In genomic region chr10:7817576-7817975, GRCh38 we compare ENCODE assay signal across 8 cellular contexts. TPM values are rescaled to one million over a fixed set of nuclear protein-coding genes. Genes with fewer than 3 reads are reported as not detected.
DNase-seq lines count a peak whose midpoint lies in the region; ATAC-seq and TF ChIP-seq lines count a peak whose summit lies in the region.

No MANE protein-coding gene starts in this region.

- H3K9me3 Mint-ChIP-seq in stimulated activated naive CD8-positive, alpha-beta T cell treated with anti-CD3 and anti-CD28 coated beads, Interleukin-15, Interleukin-2, amounts not matched to agents 100 ng/mL and 50 ng/mL, for 24 hours: no peaks in the 10 kb centered on the region
- H3K9me3 Mint-ChIP-seq in brain: peaks cover 0 to 3% (median 0%) of the 10 kb centered on the region in 5 experiments
- no peaks in the 10 kb centered on the region for H3K9me3 Mint-ChIP-seq in mesothelial cell of epicardium

- H3K9me3 ChIP-seq in aorta (ENCODE audit: control insufficient read depth, low read length): no peaks in the 10 kb centered on the region

- intact Hi-C loops in aorta (cut with DNase I): loop anchor here in 1 of 2 donors (10.0 kb wide), 2 partner anchors 123 to 293 kb away; no protein-coding TSS in a partner anchor

- H3K36me3 Mint-ChIP-seq in stimulated activated naive CD8-positive, alpha-beta T cell treated with anti-CD3 and anti-CD28 coated beads, Interleukin-15, Interleukin-2, amounts not matched to agents 100 ng/mL and 50 ng/mL, for 24 hours (ENCODE audit: low read depth): peaks cover 11% of the 10 kb centered on the region
- H3K36me3 Mint-ChIP-seq in brain: no peaks in the 10 kb centered on the region
- no peaks in the 10 kb centered on the region for H3K36me3 Mint-ChIP-seq in mesothelial cell of epicardium

- no peaks in the 10 kb centered on the region for H3K27me3 ChIP-seq in aorta (ENCODE audit: control insufficient read depth in 1 of 2, insufficient read depth in 2 of 2, low read length in 1 of 2)

- no peak overlapping the region for H3K27ac Mint-ChIP-seq in stimulated activated naive CD8-positive, alpha-beta T cell treated with anti-CD3 and anti-CD28 coated beads, Interleukin-15, Interleukin-2, amounts not matched to agents 100 ng/mL and 50 ng/mL, for 24 hours
- H3K27ac Mint-ChIP-seq in brain (peak overlapping the region in 1 of 5 experiments; percentile 81), mesothelial cell of epicardium (peak overlapping the region; percentile 86)

- H3K4me1 ChIP-seq in aorta (ENCODE audit: control insufficient read depth in 1 of 2, insufficient read depth in 2 of 2, low read length in 2 of 2): no peaks in the 10 kb centered on the region

- peak overlapping the region; percentile 96 for H3K4me3 Mint-ChIP-seq in stimulated activated naive CD8-positive, alpha-beta T cell treated with anti-CD3 and anti-CD28 coated beads, Interleukin-15, Interleukin-2, amounts not matched to agents 100 ng/mL and 50 ng/mL, for 24 hours
- peak overlapping the region; percentile 91 to 98 (median 98) for H3K4me3 Mint-ChIP-seq in brain
- H3K4me3 Mint-ChIP-seq in mesothelial cell of epicardium: peak overlapping the region; percentile 94

- WGBS in aorta, 2 donors: 13 to 18% methylated on average over 12 of the region's 12 CpGs

- no peak for ATAC-seq in stimulated activated naive CD8-positive, alpha-beta T cell treated with anti-CD3 and anti-CD28 coated beads, Interleukin-15, Interleukin-2, amounts not matched to agents 100 U/mL and 50 U/mL, for 24 hours
- ATAC-seq in aorta (ENCODE audit: low FRiP score) (no peak), HG02571 (IDR thresholded peaks at IDR 0.05; ENCODE audit: unreplicated experiment) (no peak)

- H3K27me3 Mint-ChIP-seq in stimulated activated naive CD8-positive, alpha-beta T cell treated with anti-CD3 and anti-CD28 coated beads, Interleukin-15, Interleukin-2, amounts not matched to agents 100 ng/mL and 50 ng/mL, for 24 hours: no peaks in the 10 kb centered on the region
- H3K27me3 Mint-ChIP-seq in brain (peaks cover 29% of the 10 kb centered on the region), mesothelial cell of epicardium (ENCODE audit: low read depth) (peaks cover 33% of the 10 kb centered on the region)

- peaks cover 38% of the 10 kb centered on the region for H3K4me1 Mint-ChIP-seq in stimulated activated naive CD8-positive, alpha-beta T cell treated with anti-CD3 and anti-CD28 coated beads, Interleukin-15, Interleukin-2, amounts not matched to agents 100 ng/mL and 50 ng/mL, for 24 hours (ENCODE audit: low read depth)
- H3K4me1 Mint-ChIP-seq in brain (peaks cover 33% of the 10 kb centered on the region), mesothelial cell of epicardium (peaks cover 21% of the 10 kb centered on the region)

- H3K4me3 ChIP-seq in aorta (ENCODE audit: low read length in 2 of 2): peak overlapping the region; percentile 87 to 93

- no peak overlapping the region for H3K27ac ChIP-seq in aorta (ENCODE audit: low read depth in 1 of 2, low read length in 2 of 2)

- no peaks in the 10 kb centered on the region for H3K36me3 ChIP-seq in aorta (ENCODE audit: control insufficient read depth in 1 of 2, insufficient read depth in 2 of 2, low read length in 1 of 2)

- TF ChIP-seq CTCF in brain (conservative IDR thresholded peaks at IDR 0.05): no peak
- TF ChIP-seq CTCF in mesothelial cell of epicardium (IDR thresholded peaks at IDR 0.05; ENCODE audit: unreplicated experiment): no peak

- DNase-seq in stimulated activated naive CD8-positive, alpha-beta T cell treated with anti-CD3 and anti-CD28 coated beads, Interleukin-15, Interleukin-2, amounts not matched to agents 100 U/mL and 50 U/mL, for 24 hours: no peak
- DNase-seq in mesothelial cell of epicardium (ENCODE audit: low spot score in 2 of 2, unreplicated experiment in 2 of 2) (no peak), aorta (no peak), epidermal melanocyte (ENCODE audit: insufficient read length, low spot score) (no peak), cerebellar nuclear complex (lab: John Stamatoyannopoulos, UW) (no peak)

RNA-seq across cellular contexts. Expression of gene TAF3, which starts 0.7 kb away (rescaled TPM):
- polyA plus RNA-seq in brain (ENCODE audit: insufficient read depth, low read depth, low replicate concordance): 14.4 TPM
- 8.4 to 8.9 TPM (median 8.5 TPM) in 3 replicates for total RNA-seq in mesothelial cell of epicardium
- 10 to 100 TPM; 10.5 to 11.4 TPM for total RNA-seq in aorta
- 1 to 10 TPM; 3.4 to 6.7 TPM for polyA plus RNA-seq in aorta

RNA-seq across cellular contexts. Expression of gene ATP5F1C, which starts 29.6 kb away (rescaled TPM):
- polyA plus RNA-seq in brain (ENCODE audit: insufficient read depth, low read depth, low replicate concordance) (367 TPM), aorta (100 to 1,000 TPM; 212 to 306 TPM)
- total RNA-seq in mesothelial cell of epicardium (178 to 186 TPM (median 184 TPM) in 3 replicates), aorta (100 to 1,000 TPM; 133 to 137 TPM)

RNA-seq across cellular contexts. Expression of gene KIN, which starts 29.8 kb away (rescaled TPM):
- polyA plus RNA-seq in brain (ENCODE audit: insufficient read depth, low read depth, low replicate concordance) (5.4 TPM), aorta (1 to 10 TPM; 2.3 to 9.3 TPM)
- total RNA-seq in mesothelial cell of epicardium (17.5 to 19.9 TPM (median 19.2 TPM) in 3 replicates), aorta (10 to 100 TPM; 13.4 TPM)
